ENCODE assay signal across 8 cellular contexts in genomic region chr19:14530005-14530348, GRCh38. TPM values are rescaled to one million over a fixed set of nuclear protein-coding genes. Genes with fewer than 3 reads are reported as not detected.
DNase-seq lines count a peak whose midpoint lies in the region; TF ChIP-seq lines count a peak whose summit lies in the region.

No MANE protein-coding gene starts in this region.

- H3K27ac ChIP-seq in dorsolateral prefrontal cortex (peak overlapping the region; percentile 80 to 99 (median 95)), mucosa of rectum (ENCODE audit: low read depth in 2 of 2, low read length in 2 of 2) (peak overlapping the region; percentile 96 to 98)

- peaks cover 0 to 4% of the 10 kb centered on the region in 2 donors for H3K36me3 ChIP-seq in mucosa of rectum (ENCODE audit: control insufficient read depth in 2 of 2, insufficient read depth in 2 of 2, low read length in 2 of 2)

- no peaks in the 10 kb centered on the region for H3K9me3 ChIP-seq in mucosa of rectum (ENCODE audit: control insufficient read depth in 2 of 2, low read length in 2 of 2)

- DNase-seq in GM12864 (ENCODE audit: low read depth) (no peak), NAMALWA (ENCODE audit: low spot score) (peak; percentile 70), dorsolateral prefrontal cortex (peak in 1 of 10 donors; percentile 62), NK-92 (lab: John Stamatoyannopoulos, UW; ENCODE audit: unreplicated experiment) (no peak), 8988T (no peak), glomerular visceral epithelial cell (ENCODE audit: extremely low spot score) (no peak), NCI-H2227 (lab: John Stamatoyannopoulos, UW; ENCODE audit: unreplicated experiment) (no peak)

- peak overlapping the region; percentile 89 to 95 for H3K9ac ChIP-seq in mucosa of rectum (ENCODE audit: low read depth in 1 of 2, low read length in 2 of 2)

- peaks cover 0 to 7% of the 10 kb centered on the region in 2 donors for H3K4me1 ChIP-seq in mucosa of rectum (ENCODE audit: control insufficient read depth in 2 of 2, insufficient read depth in 2 of 2, low read length in 2 of 2)

- no peak for TF ChIP-seq CTCF in GM12864 (IDR thresholded peaks at IDR 0.05; ENCODE audit: low read depth, low read length, missing control alignments)
- TF ChIP-seq CTCF in dorsolateral prefrontal cortex (IDR thresholded peaks at IDR 0.05 in 54 of 56, conservative IDR thresholded peaks at IDR 0.05 in 2 of 56; ENCODE audit: low read depth in 1 of 56, partially characterized antibody in 56 of 56), result no peak

- intact Hi-C loops in dorsolateral prefrontal cortex (cut with DNase I), result no loop called here

- H3K27me3 ChIP-seq in dorsolateral prefrontal cortex (no peaks in the 10 kb centered on the region), mucosa of rectum (ENCODE audit: control insufficient read depth in 2 of 2, insufficient read depth in 2 of 2, low read length in 2 of 2) (no peaks in the 10 kb centered on the region)

- H3K4me3 ChIP-seq in GM12864 (ENCODE audit: low read depth, low read length) (peak overlapping the region; percentile 88), dorsolateral prefrontal cortex (peak overlapping the region; percentile 61 to 100 (median 92)), mucosa of rectum (ENCODE audit: low read length in 2 of 2) (peak overlapping the region; percentile 91 to 97)

RNA-seq across cellular contexts. Expression of gene TECR, which starts 0.6 kb away (rescaled TPM):
- 100 to 1,000 TPM; 169 to 287 (median 205) TPM for total RNA-seq in dorsolateral prefrontal cortex

RNA-seq across cellular contexts. Expression of gene DNAJB1, which starts 11.8 kb away (rescaled TPM):
- total RNA-seq in dorsolateral prefrontal cortex, result 1,000 to 10,000 TPM in 2 of 120 experiments, 100 to 1,000 TPM in 67, 10 to 100 TPM in 51; 67.5 to 1,486 (median 107) TPM

RNA-seq across cellular contexts. Expression of gene GIPC1, which starts 34.0 kb away (rescaled TPM):
- 100 to 1,000 TPM in 13 of 120 experiments, 10 to 100 TPM in 107; 54.9 to 112 (median 87.4) TPM for total RNA-seq in dorsolateral prefrontal cortex

RNA-seq across cellular contexts. Expression of gene NDUFB7, which starts 41.9 kb away (rescaled TPM):
- total RNA-seq in dorsolateral prefrontal cortex, result 100 to 1,000 TPM; 107 to 236 (median 166) TPM

RNA-seq across cellular contexts. Expression of gene CLEC17A, which starts 52.9 kb away (rescaled TPM):
- 1 to 10 TPM in 29 of 120 experiments, under 1 TPM in 70, not detected in 21; 0.20 to 3.3 (median 0.75) TPM for total RNA-seq in dorsolateral prefrontal cortex
